20 cellular contexts compared by ENCODE assay signal in genomic region chr22:39450258-39450955, GRCh38. TPM values are rescaled to one million over a fixed set of nuclear protein-coding genes. Genes with fewer than 3 reads are reported as not detected.
"Had no signal": no experiment of that assay in that cellular context is flagged by ENCODE, and none has a peak within 500 bp of the region (broad histone marks: within the 10 kb centered on the region; RNA-seq: fewer than 3 reads in every experiment).

No MANE protein-coding gene starts in this region.

- H3K9me3 ChIP-seq: ascending aorta had no signal

- H3K79me2 ChIP-seq: parathyroid adenoma had no signal

- H3K27ac ChIP-seq: ascending aorta, coronary artery, foreskin keratinocyte, parathyroid adenoma had no signal

- H3K4me3 Mint-ChIP-seq: activated naive CD8-positive, alpha-beta T cell treated with anti-CD3 and anti-CD28 coated beads, Interleukin-2, amount 10 ng/mL, durations not matched to agents 7 days and 5 days; activated T-cell treated with anti-CD3 and anti-CD28 coated beads, Interleukin-2, amount 50 U/mL, for 72 hours; stimulated activated naive CD8-positive, alpha-beta T cell treated with anti-CD3 and anti-CD28 coated beads, Interleukin-15, amount 100 ng/mL, for 72 hours had no signal

- FAIRE-seq: endothelial cell of umbilical vein had no signal

- H3K36me3 ChIP-seq: ascending aorta had no signal

- DNase-seq: activated CD4-positive, alpha-beta T cell treated with anti-CD3 and anti-CD28 coated beads, Interleukin-2, amount 50 U/mL, for 48 hours; activated CD8-positive, alpha-beta memory T cell treated with anti-CD3 and anti-CD28 coated beads, Interleukin-2, amount 50 U/mL, for 4 hours; activated gamma-delta T cell treated with Interleukin-2 at 50 U/mL for 16 hours; activated naive CD8-positive, alpha-beta T cell treated with anti-CD3 and anti-CD28 coated beads, Interleukin-2, amount 10 ng/mL, durations not matched to agents 7 days and 5 days; activated T-cell treated with anti-CD3 and anti-CD28 coated beads, Interleukin-2, amount 50 U/mL, for 72 hours; effector CD4-positive, alpha-beta T cell; foreskin keratinocyte; head of caudate nucleus; mesenchymal stem cell; stimulated activated CD4-positive, alpha-beta T cell treated with anti-CD3 and anti-CD28 coated beads, Interleukin-4, amount 100 ng/mL, for 1 hour; stimulated activated CD8-positive, alpha-beta memory T cell treated with anti-CD3 and anti-CD28 coated beads, Interleukin-4, amount 100 ng/mL, for 48 hours; stimulated activated naive CD8-positive, alpha-beta T cell treated with anti-CD3 and anti-CD28 coated beads, Interleukin-15, amount 100 ng/mL, for 72 hours; SW 1271 had no signal

- ATAC-seq: activated CD4-positive, CD25-positive, alpha-beta regulatory T cell treated with anti-CD3 and anti-CD28 coated beads, Interleukin-2, amount 50 U/mL, for 24 hours; activated T-cell treated with anti-CD3 and anti-CD28 coated beads, Interleukin-2, amount 50 U/mL, for 72 hours; foreskin keratinocyte; left lobe of liver; stimulated activated naive CD8-positive, alpha-beta T cell treated with anti-CD3 and anti-CD28 coated beads, Interleukin-15, amount 100 ng/mL, for 72 hours had no signal

- H2AFZ ChIP-seq: parathyroid adenoma had no signal

- H3K4me3 ChIP-seq: ascending aorta, coronary artery had no signal

- H3K27me3 ChIP-seq: ascending aorta had no signal

- H3K9me3 Mint-ChIP-seq: activated naive CD8-positive, alpha-beta T cell treated with anti-CD3 and anti-CD28 coated beads, Interleukin-2, amount 10 ng/mL, durations not matched to agents 7 days and 5 days; activated T-cell treated with anti-CD3 and anti-CD28 coated beads, Interleukin-2, amount 50 U/mL, for 72 hours; T-helper 2 cell treated with Interferon-gamma antibody and Interleukin-4, amounts not matched to agents 5 μg/mL and 100 μg/mL, for 36 hours had no signal

- H3K4me1 ChIP-seq: ascending aorta, foreskin keratinocyte, parathyroid adenoma had no signal

- H3K27ac Mint-ChIP-seq: activated T-cell treated with anti-CD3 and anti-CD28 coated beads, Interleukin-2, amount 50 U/mL, for 72 hours; stimulated activated naive CD8-positive, alpha-beta T cell treated with anti-CD3 and anti-CD28 coated beads, Interleukin-15, amount 100 ng/mL, for 72 hours; T-helper 2 cell treated with Interferon-gamma antibody and Interleukin-4, amounts not matched to agents 5 μg/mL and 100 μg/mL, for 36 hours had no signal

RNA-seq across cellular contexts. Expression of gene MGAT3, which starts 6.4 kb away (rescaled TPM):
- total RNA-seq: endothelial cell of umbilical vein, foreskin keratinocyte had no signal
- polyA plus RNA-seq: endothelial cell of umbilical vein, foreskin keratinocyte had no signal
